ENCODE assay signal across 8 cellular contexts in the genomic region with DNA sequence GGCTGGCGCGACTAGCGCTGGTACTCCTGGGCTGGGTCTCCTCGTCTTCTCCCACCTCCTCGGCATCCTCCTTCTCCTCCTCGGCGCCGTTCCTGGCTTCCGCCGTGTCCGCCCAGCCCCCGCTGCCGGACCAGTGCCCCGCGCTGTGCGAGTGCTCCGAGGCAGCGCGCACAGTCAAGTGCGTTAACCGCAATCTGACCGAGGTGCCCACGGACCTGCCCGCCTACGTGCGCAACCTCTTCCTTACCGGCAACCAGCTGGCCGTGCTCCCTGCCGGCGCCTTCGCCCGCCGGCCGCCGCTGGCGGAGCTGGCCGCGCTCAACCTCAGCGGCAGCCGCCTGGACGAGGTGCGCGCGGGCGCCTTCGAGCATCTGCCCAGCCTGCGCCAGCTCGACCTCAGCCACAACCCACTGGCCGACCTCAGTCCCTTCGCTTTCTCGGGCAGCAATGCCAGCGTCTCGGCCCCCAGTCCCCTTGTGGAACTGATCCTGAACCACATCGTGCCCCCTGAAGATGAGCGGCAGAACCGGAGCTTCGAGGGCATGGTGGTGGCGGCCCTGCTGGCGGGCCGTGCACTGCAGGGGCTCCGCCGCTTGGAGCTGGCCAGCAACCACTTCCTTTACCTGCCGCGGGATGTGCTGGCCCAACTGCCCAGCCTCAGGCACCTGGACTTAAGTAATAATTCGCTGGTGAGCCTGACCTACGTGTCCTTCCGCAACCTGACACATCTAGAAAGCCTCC. TPM values are rescaled to one million over a fixed set of nuclear protein-coding genes. Genes with fewer than 3 reads are reported as not detected.
DNase-seq lines count a peak whose midpoint lies in the region; TF ChIP-seq lines count a peak whose summit lies in the region.

No MANE protein-coding gene starts in this region.

- no peak overlapping the region for H2BK5ac ChIP-seq in H9 (ENCODE audit: insufficient read length, low read length)

- peak; percentile 24; the same call in 1 of the 3 replicates for TF ChIP-seq CTCF in H9 (conservative IDR thresholded peaks at IDR 0.05)

- H3T11ph ChIP-seq in H9 (ENCODE audit: low read length): no peak overlapping the region

- no peak overlapping the region for H2AFZ ChIP-seq in H9 (ENCODE audit: low read length)

- H3K27ac ChIP-seq in H9 (ENCODE audit: insufficient read length, low read depth, low read length): no peak overlapping the region
- H3K27ac ChIP-seq in SK-N-MC: no peak overlapping the region
- peak overlapping the region; percentile 95 for H3K27ac ChIP-seq in epithelial cell of prostate
- no peak overlapping the region for H3K27ac ChIP-seq in muscle layer of colon (ENCODE audit: low read depth, low read length)

- H3K27me3 ChIP-seq in H9 (ENCODE audit: insufficient read depth, low read length) (no peaks in the 10 kb centered on the region), muscle layer of colon (ENCODE audit: control insufficient read depth in 1 of 2, insufficient read depth in 2 of 2, low read length in 2 of 2) (peaks cover 11 to 37% of the 10 kb centered on the region in 2 donors)

- H3K9me3 ChIP-seq in H9 (ENCODE audit: control insufficient read depth, low read depth, low read length): no peaks in the 10 kb centered on the region
- no peaks in the 10 kb centered on the region for H3K9me3 ChIP-seq in SK-N-MC (ENCODE audit: low read depth, low read length)
- no peaks in the 10 kb centered on the region for H3K9me3 ChIP-seq in muscle layer of colon (ENCODE audit: low read length)

- no peak overlapping the region for H2BK15ac ChIP-seq in H9 (ENCODE audit: low read depth, low read length)

- H2BK120ac ChIP-seq in H9 (ENCODE audit: low read depth, low read length, poor library complexity, severe bottlenecking): no peak overlapping the region

- no peaks in the 10 kb centered on the region for H4K20me1 ChIP-seq in H9 (ENCODE audit: control insufficient read depth, insufficient read depth, insufficient read length)

- H3K4me3 ChIP-seq in SK-N-MC: peak overlapping the region; percentile 80
- H3K4me3 ChIP-seq in muscle layer of colon (ENCODE audit: low read depth in 1 of 2, low read length in 2 of 2): peak overlapping the region; percentile 72 to 84

- H4K5ac ChIP-seq in H9 (ENCODE audit: insufficient read length, low read depth, low read length): no peak overlapping the region

- no peak overlapping the region for H4K91ac ChIP-seq in H9 (ENCODE audit: insufficient read length, low read depth, low read length)

- H3K18ac ChIP-seq in H9 (ENCODE audit: insufficient read length, low read depth, low read length): no peak overlapping the region

- peaks cover 3 to 9% (median 7%) of the 10 kb centered on the region in 3 experiments; a peak in 5 of 7 replicates for H3K36me3 Mint-ChIP-seq in H9 (ENCODE audit: insufficient read depth in 1 of 3, low read depth in 3 of 3)

- in situ Hi-C loops in G401 (cut with HindIII; ENCODE audit: low sequenced_read_pairs): no loop called here

- H3K9ac ChIP-seq in H9 (ENCODE audit: extremely low read depth, insufficient read length, low read length): peak overlapping the region; percentile 12
- H3K9ac ChIP-seq in SK-N-MC (ENCODE audit: insufficient read length): peak overlapping the region; percentile 83
- no peak overlapping the region for H3K9ac ChIP-seq in muscle layer of colon (ENCODE audit: low read length)

- no peaks in the 10 kb centered on the region; the same call in 1 of the 2 replicates for H3K79me2 ChIP-seq in H9 (ENCODE audit: insufficient read depth, low read length)

- H3K27me3 Mint-ChIP-seq in H9 (ENCODE audit: low read depth): peaks cover 11% of the 10 kb centered on the region

- no peak overlapping the region for H3K56ac ChIP-seq in H9 (ENCODE audit: insufficient read length, low read depth, low read length)

- no peaks in the 10 kb centered on the region for H3K9me3 Mint-ChIP-seq in H9

- no peak overlapping the region for H4K8ac ChIP-seq in H9 (replicated peaks; ENCODE audit: insufficient read length, low read depth, low read length)

- no peak overlapping the region for H3K4ac ChIP-seq in H9 (ENCODE audit: low read depth, low read length)

- peaks cover 22 to 30% of the 10 kb centered on the region in 2 experiments for H3K4me1 Mint-ChIP-seq in H9

- H3K36me3 ChIP-seq in SK-N-MC (ENCODE audit: insufficient read depth, low read length) (peaks cover 17% of the 10 kb centered on the region), muscle layer of colon (ENCODE audit: insufficient read depth, low read length) (no peaks in the 10 kb centered on the region)

- no peak overlapping the region for H2AK5ac ChIP-seq in H9 (ENCODE audit: insufficient read length, low read length)

- peak overlapping the region; percentile 90 to 96 for H3K4me3 Mint-ChIP-seq in H9

- no CpG with 5 or more reads among the region's 67 CpGs for WGBS in H9 (ENCODE audit: extremely low coverage, insufficient read length, low lambda C conversion rate)

- peak; percentile 85 for DNase-seq in DMS153 treated with DMSO at 0.1 percent for 48 hours (lab: John Stamatoyannopoulos, UW; ENCODE audit: unreplicated experiment)
- peak; percentile 67 for DNase-seq in H9
- no peak for DNase-seq in SK-N-MC (ENCODE audit: low read depth, low spot score)
- no peak for DNase-seq in epithelial cell of prostate (ENCODE audit: low read depth, low spot score)
- DNase-seq in NCI-H1694 (lab: John Stamatoyannopoulos, UW): no peak
- DNase-seq in ureter (ENCODE audit: low spot score): no peak
- no peak for DNase-seq in G401 (ENCODE audit: low spot score)

- H2BK12ac ChIP-seq in H9 (ENCODE audit: insufficient read length, low read depth, low read length): no peak overlapping the region

- H3K23me2 ChIP-seq in H9 (ENCODE audit: insufficient read length, low read depth, low read length, poor library complexity, severe bottlenecking): peaks cover 11% of the 10 kb centered on the region

- H3K14ac ChIP-seq in H9 (ENCODE audit: insufficient read depth, low read length): peak overlapping the region; percentile 72; the same call in 1 of the 2 replicates

- H3K4me1 ChIP-seq in H9 (ENCODE audit: insufficient read depth, low read length): peaks cover 4% of the 10 kb centered on the region; the same call in 1 of the 2 replicates
- peaks cover 12% of the 10 kb centered on the region for H3K4me1 ChIP-seq in muscle layer of colon (ENCODE audit: insufficient read depth, low read length)

- H3K79me1 ChIP-seq in H9 (ENCODE audit: insufficient read depth, low read depth, low read length, poor library complexity, severe bottlenecking): no peaks in the 10 kb centered on the region

- H2BK20ac ChIP-seq in H9 (ENCODE audit: low read depth, low read length, poor library complexity, severe bottlenecking): no peak overlapping the region

- H3K4me2 ChIP-seq in H9 (ENCODE audit: insufficient read depth, insufficient read length, low read length): peak overlapping the region; percentile 88

- H3K23ac ChIP-seq in H9 (ENCODE audit: insufficient read length, low read depth, low read length): no peak overlapping the region

- peak overlapping the region in 1 of 3 experiments; percentile 59; a peak in 2 of 7 replicates for H3K27ac Mint-ChIP-seq in H9

RNA-seq across cellular contexts. Expression of a gene that starts 1.6 kb away (rescaled TPM):
- total RNA-seq in H9 (2021) (19.0 and 20.8 TPM in 2 replicates), ureter (19.8 TPM)
- 4.6 and 6.7 TPM in 2 replicates for total RNA-seq in G401 (2014; rRNA removed; shearing (Covaris generic))

Comparison
In these comparisons a context has a peak if more than half of its experiments do, and no peak if none do; other contexts are left out.
1. DNase-seq: peak in DMS153 treated with DMSO at 0.1 percent for 48 hours (single experiment) and H9 (single experiment); none in SK-N-MC (single experiment), epithelial cell of prostate (single experiment), NCI-H1694 (single experiment), ureter (single experiment) and G401 (single experiment).